ENCODE assay signal across 14 cellular contexts in the genomic region with DNA sequence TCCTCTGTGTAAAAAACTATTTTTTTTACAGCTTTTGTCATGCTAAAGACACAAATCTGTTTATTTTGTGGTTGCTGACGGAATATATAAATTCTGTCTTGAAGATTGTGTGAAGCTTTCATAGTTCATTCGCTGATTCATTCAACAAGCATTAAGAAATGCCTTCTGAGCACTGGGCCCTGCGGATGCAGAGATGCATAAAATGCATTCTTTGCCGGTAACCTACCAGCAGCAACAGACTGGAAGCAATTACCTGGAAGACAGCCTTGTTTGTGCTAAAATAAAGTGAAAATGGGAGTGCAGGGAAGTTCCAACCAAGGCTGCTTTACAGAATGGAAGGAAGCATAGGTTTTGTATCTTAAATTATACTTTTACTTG.
DNase-seq lines count a peak whose midpoint lies in the region; ATAC-seq and TF ChIP-seq lines count a peak whose summit lies in the region.
"Had no signal": no experiment of that assay in that cellular context is flagged by ENCODE, and none has a peak within 500 bp of the region (broad histone marks: within the 10 kb centered on the region; RNA-seq: fewer than 3 reads in every experiment).

No MANE protein-coding gene starts in this region.

- peak; percentile 76 for DNase-seq in AG20443 (ENCODE audit: low spot score)
- peak; percentile 24 to 79 for DNase-seq in cardiac fibroblast (ENCODE audit: low read depth in 2 of 2)
- DNase-seq in nephron progenitor cell = no peak
- DNase-seq in activated CD8-positive, alpha-beta T cell treated with anti-CD3 and anti-CD28 coated beads for 36 hours = no peak
- DNase-seq in body of pancreas = no peak
- no peak for DNase-seq in SHP77 treated with DMSO at 0.1 percent for 48 hours (lab: John Stamatoyannopoulos, UW)
- no peak for DNase-seq in NCI-H146 treated with DMSO at 0.1 percent for 48 hours (lab: John Stamatoyannopoulos, UW; ENCODE audit: unreplicated experiment)
- DNase-seq: activated naive CD4-positive, alpha-beta T cell treated with Interleukin-2 at 50 U/mL for 16 hours; cortex of kidney; NCI-H2171 treated with DMSO at 0.1 percent for 48 hours; stimulated activated CD4-positive, alpha-beta T cell treated with anti-CD3 and anti-CD28 coated beads, Interleukin-15, amount 100 ng/mL, for 24 hours had no signal

- no peaks in the 10 kb centered on the region for H3K9me3 Mint-ChIP-seq in nephron progenitor cell
- H3K9me3 Mint-ChIP-seq in activated CD8-positive, alpha-beta T cell treated with anti-CD3 and anti-CD28 coated beads for 36 hours = no peaks in the 10 kb centered on the region

- WGBS in body of pancreas, 2 donors = 67 to 68% methylated on average over 4 of the region's 4 CpGs

- intact Hi-C loops in activated CD8-positive, alpha-beta T cell treated with anti-CD3 and anti-CD28 coated beads for 36 hours (cut with micrococcal nuclease) = no loop called here
- intact Hi-C loops in body of pancreas (cut with DNase I) = no loop called here

- POLR2A ChIA-PET in activated CD8-positive, alpha-beta T cell treated with anti-CD3 and anti-CD28 coated beads for 36 hours (lab: Charles Lee) = no interaction called here

- H3K4me1 ChIP-seq in body of pancreas = no peaks in the 10 kb centered on the region

- H3K27me3 Mint-ChIP-seq in nephron progenitor cell (ENCODE audit: low read depth, poor library complexity) = peaks cover 3% of the 10 kb centered on the region
- peaks cover 7% of the 10 kb centered on the region for H3K27me3 Mint-ChIP-seq in activated CD8-positive, alpha-beta T cell treated with anti-CD3 and anti-CD28 coated beads for 36 hours

- H3K27ac Mint-ChIP-seq in nephron progenitor cell = peak overlapping the region; percentile 92
- H3K27ac Mint-ChIP-seq in activated CD8-positive, alpha-beta T cell treated with anti-CD3 and anti-CD28 coated beads for 36 hours = no peak overlapping the region

- H3K4me3 Mint-ChIP-seq in nephron progenitor cell = no peak overlapping the region
- H3K4me3 Mint-ChIP-seq in activated CD8-positive, alpha-beta T cell treated with anti-CD3 and anti-CD28 coated beads for 36 hours = no peak overlapping the region

- no peaks in the 10 kb centered on the region for H3K36me3 ChIP-seq in body of pancreas (replicated peaks in 1 of 2; ENCODE audit: insufficient read depth in 1 of 2, low read depth in 2 of 2)
- H3K36me3 ChIP-seq: neutrophil had no signal

- peaks cover 34% of the 10 kb centered on the region for H3K4me1 Mint-ChIP-seq in nephron progenitor cell
- no peaks in the 10 kb centered on the region for H3K4me1 Mint-ChIP-seq in activated CD8-positive, alpha-beta T cell treated with anti-CD3 and anti-CD28 coated beads for 36 hours (ENCODE audit: low read depth)

- TF ChIP-seq CTCF in cardiac fibroblast (IDR thresholded peaks at IDR 0.05; ENCODE audit: low read depth, low read length) (no peak), nephron progenitor cell (IDR thresholded peaks at IDR 0.05) (no peak), body of pancreas (IDR thresholded peaks at IDR 0.05) (no peak)
- no peak for TF ChIP-seq CTCF in activated CD8-positive, alpha-beta T cell treated with anti-CD3 and anti-CD28 coated beads for 36 hours (IDR thresholded peaks at IDR 0.05)

- CTCF ChIA-PET in activated CD8-positive, alpha-beta T cell treated with anti-CD3 and anti-CD28 coated beads for 36 hours (lab: Charles Lee) = interaction anchor here (1.4 kb wide), 1 partner anchor 31 kb away, joined by 3 read pairs; no protein-coding TSS in a partner anchor

- no peaks in the 10 kb centered on the region for H3K27me3 ChIP-seq in body of pancreas
- H3K27me3 ChIP-seq: neutrophil had no signal

- H3K4me3 ChIP-seq in cardiac fibroblast (replicated peaks in 1 of 2; ENCODE audit: low read depth in 2 of 2, low read length in 2 of 2) (no peak overlapping the region), body of pancreas (no peak overlapping the region)

- TF ChIP-seq RAD21 in Ishikawa (IDR thresholded peaks at IDR 0.05; ENCODE audit: low read depth) = no peak

- no peak for TF ChIP-seq EP300 in Ishikawa (IDR thresholded peaks at IDR 0.05; ENCODE audit: borderline replicate concordance)

- ATAC-seq in activated CD8-positive, alpha-beta T cell treated with anti-CD3 and anti-CD28 coated beads for 36 hours = no peak
- no peak for ATAC-seq in body of pancreas
- ATAC-seq: Panc1 had no signal

- TF ChIP-seq POLR2A in body of pancreas (IDR thresholded peaks at IDR 0.05) = no peak

- no peaks in the 10 kb centered on the region for H3K9me3 ChIP-seq in body of pancreas
- H3K9me3 ChIP-seq: neutrophil had no signal

- no peak overlapping the region for H3K27ac ChIP-seq in body of pancreas
- H3K27ac ChIP-seq: neutrophil had no signal

- H3K36me3 Mint-ChIP-seq in nephron progenitor cell (ENCODE audit: low read depth) = no peaks in the 10 kb centered on the region
- no peaks in the 10 kb centered on the region for H3K36me3 Mint-ChIP-seq in activated CD8-positive, alpha-beta T cell treated with anti-CD3 and anti-CD28 coated beads for 36 hours (ENCODE audit: low read depth)

TF ChIP-seq in Ishikawa, 13 proteins besides CTCF, POLR2A, EP300 and RAD21:
- no peak for TF ChIP-seq TAF1 (IDR thresholded peaks at IDR 0.05; ENCODE audit: low read depth)
- 0 out of 2 replicates have a peak, but pooled peaks have one; percentile 16 for TF ChIP-seq TEAD4 (IDR thresholded peaks at IDR 0.05)
- TF ChIP-seq, protein P1, sequence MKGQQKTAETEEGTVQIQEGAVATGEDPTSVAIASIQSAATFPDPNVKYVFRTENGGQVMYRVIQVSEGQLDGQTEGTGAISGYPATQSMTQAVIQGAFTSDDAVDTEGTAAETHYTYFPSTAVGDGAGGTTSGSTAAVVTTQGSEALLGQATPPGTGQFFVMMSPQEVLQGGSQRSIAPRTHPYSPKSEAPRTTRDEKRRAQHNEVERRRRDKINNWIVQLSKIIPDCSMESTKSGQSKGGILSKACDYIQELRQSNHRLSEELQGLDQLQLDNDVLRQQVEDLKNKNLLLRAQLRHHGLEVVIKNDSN (IDR thresholded peaks at IDR 0.05) = no peak
TF ChIP-seq in Ishikawa: peak in this region for 1.

Comparison
In these comparisons a context has a peak if more than half of its experiments do, and no peak if none do; other contexts are left out.
1. DNase-seq: peak in AG20443 (single experiment) and cardiac fibroblast (2 of 2); none in nephron progenitor cell (single experiment), activated CD8-positive, alpha-beta T cell treated with anti-CD3 and anti-CD28 coated beads for 36 hours (single experiment), body of pancreas (0 of 4), SHP77 treated with DMSO at 0.1 percent for 48 hours (single experiment) and NCI-H146 treated with DMSO at 0.1 percent for 48 hours (single experiment).